ENCODE assay signal across 21 cellular contexts in the genomic region with DNA sequence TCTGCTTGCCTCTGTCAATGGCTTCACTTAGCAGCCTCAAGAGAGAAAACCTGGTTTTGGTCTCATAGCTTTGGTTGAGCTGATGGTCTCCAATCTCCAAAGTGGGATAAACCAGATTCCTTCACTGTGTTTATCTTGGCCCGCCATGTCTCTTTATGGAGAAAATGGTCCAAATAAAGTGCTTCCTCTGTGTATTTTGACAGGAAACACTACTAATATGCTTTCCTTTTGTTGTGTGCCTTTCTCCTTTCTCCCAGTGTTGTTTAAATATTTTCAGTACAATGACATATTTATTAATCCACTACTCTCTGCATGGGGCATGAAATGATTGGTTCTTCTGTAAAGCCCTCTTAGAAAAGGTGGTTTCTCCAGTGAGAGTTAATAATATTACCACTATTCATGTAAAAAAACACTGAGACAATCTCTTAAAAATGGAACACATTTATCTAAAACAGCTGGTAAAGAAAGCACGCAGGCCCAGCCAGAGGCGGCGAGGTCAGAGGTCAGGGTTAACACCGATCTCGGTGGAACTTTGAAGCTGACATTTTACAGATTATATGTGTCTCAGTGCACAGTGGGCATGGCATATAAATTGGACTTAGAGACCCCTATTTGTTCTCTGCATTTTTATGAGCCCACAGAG. TPM values are rescaled to one million over a fixed set of nuclear protein-coding genes. Genes with fewer than 3 reads are reported as not detected.
DNase-seq lines count a peak whose midpoint lies in the region; ATAC-seq, FAIRE-seq and TF ChIP-seq lines count a peak whose summit lies in the region.
"Had no signal": no experiment of that assay in that cellular context is flagged by ENCODE, and none has a peak within 500 bp of the region (broad histone marks: within the 10 kb centered on the region; RNA-seq: fewer than 3 reads in every experiment).

No MANE protein-coding gene starts in this region.

- TF ChIP-seq EP300 in HepG2 (IDR thresholded peaks at IDR 0.05; ENCODE audit: low read depth in 2 of 2, low read length in 2 of 2) (no peak), HepG2 (CRISPR knock-in tag; IDR thresholded peaks at IDR 0.05; ENCODE audit: borderline replicate concordance) (no peak), ovary (IDR thresholded peaks at IDR 0.05) (no peak)

- WGBS in HepG2 (ENCODE audit: low lambda C conversion rate) = 48% methylated on average over 6 of the region's 6 CpGs
- 79% methylated on average over 3 of the region's 6 CpGs for WGBS in right lobe of liver (ENCODE audit: insufficient coverage, low coverage, low lambda C conversion rate, missing lambda C conversion rate)
- 14 to 41% (median 24%) methylated on average over 6 of the region's 6 CpGs for WGBS in ovary, 3 donors

- BruUV-seq in HepG2 (replicated peaks; lab: Mats Ljungman, UMichigan) = no TSS peak

- peak overlapping the region; percentile 67 for H3K4me3 Mint-ChIP-seq in glutamatergic neuron (ENCODE audit: unreplicated experiment)
- H3K4me3 Mint-ChIP-seq: B cell, GM23338 had no signal

- H3K9ac ChIP-seq in HepG2 (ENCODE audit: insufficient read depth, low read depth, low read length) = no peak overlapping the region
- H3K9ac ChIP-seq in kidney (ENCODE audit: low read length in 2 of 2) = no peak overlapping the region
- H3K9ac ChIP-seq: KMS-11 had no signal

- CTCF ChIA-PET in HepG2 (lab: Yijun Ruan, JAX; ENCODE audit: low intra/inter-chr PET ratio, low total read pairs) = no interaction called here

- TF ChIP-seq POLR2A in HepG2 (IDR thresholded peaks at IDR 0.05; ENCODE audit: insufficient read depth in 1 of 2, low read depth in 2 of 2, low read length in 2 of 2) (no peak), right lobe of liver (IDR thresholded peaks at IDR 0.05) (no peak), ovary (IDR thresholded peaks at IDR 0.05) (no peak)

- peak overlapping the region; percentile 53 for H3K27ac Mint-ChIP-seq in glutamatergic neuron (ENCODE audit: unreplicated experiment)
- H3K27ac Mint-ChIP-seq: B cell, GM23338 had no signal

- H3K36me3 Mint-ChIP-seq in glutamatergic neuron (ENCODE audit: unreplicated experiment) = no peaks in the 10 kb centered on the region

- in situ Hi-C loops in HepG2 (cut with HindIII; ENCODE audit: extremely low pct_ligation_motif_present, low pct_unique_long_range_greater_than_20kb) = loop anchor here (10.0 kb wide), 2 partner anchors 632 to 912 kb away; no protein-coding TSS in a partner anchor

- DNase-seq in HepG2 (ENCODE audit: low spot score) (peak; percentile 16), right lobe of liver (no peak), glutamatergic neuron (no peak), ovary (peak; percentile 28 to 82 (median 49)), ecto neural progenitor cell (ENCODE audit: low spot score) (no peak), kidney (no peak), GM03348 (ENCODE audit: low spot score) (no peak)
- no peak for DNase-seq in activated CD4-positive, alpha-beta T cell treated with anti-CD3 and anti-CD28 coated beads, Interleukin-2, amount 50 U/mL, for 1 hour
- DNase-seq: 8988T, COR-L47, DMS 273 treated with DMSO at 0.1 percent for 48 hours, DND-41, HCEC 1CT, NCI-H774, SHP77 treated with DMSO at 0.1 percent for 48 hours had no signal

- H3K4me1 ChIP-seq in HepG2 (ENCODE audit: insufficient read depth, low read length) = peaks cover 24% of the 10 kb centered on the region
- peaks cover 0 to 2% (median 0%) of the 10 kb centered on the region in 4 donors for H3K4me1 ChIP-seq in right lobe of liver
- H3K4me1 ChIP-seq in ovary (ENCODE audit: insufficient read depth) = peaks cover 2% of the 10 kb centered on the region
- no peaks in the 10 kb centered on the region for H3K4me1 ChIP-seq in kidney (ENCODE audit: control insufficient read depth in 1 of 2, insufficient read depth in 1 of 2, low read depth in 1 of 2, low read length in 2 of 2)

- H3K27me3 ChIP-seq in HepG2 (ENCODE audit: control insufficient read depth in 1 of 2, insufficient read depth in 2 of 2, low read length in 2 of 2) = no peaks in the 10 kb centered on the region; a peak in 2 of 5 replicates
- no peaks in the 10 kb centered on the region for H3K27me3 ChIP-seq in right lobe of liver
- H3K27me3 ChIP-seq in ovary = no peaks in the 10 kb centered on the region

- H3K27ac ChIP-seq in HepG2 (ENCODE audit: extremely low read length, insufficient read depth, low read length) = no peak overlapping the region
- H3K27ac ChIP-seq in right lobe of liver = no peak overlapping the region
- H3K27ac ChIP-seq in ovary = no peak overlapping the region
- no peak overlapping the region for H3K27ac ChIP-seq in kidney (ENCODE audit: low read depth in 2 of 2, low read length in 2 of 2)
- H3K27ac ChIP-seq: KMS-11 had no signal

- H3K79me2 ChIP-seq in HepG2 (ENCODE audit: insufficient read depth, low read length) = no peaks in the 10 kb centered on the region

- TF ChIP-seq CTCF in HepG2 (CRISPR knock-in tag; IDR thresholded peaks at IDR 0.05) = no peak
- TF ChIP-seq CTCF in right lobe of liver (IDR thresholded peaks at IDR 0.05) = no peak
- TF ChIP-seq CTCF in glutamatergic neuron (IDR thresholded peaks at IDR 0.05; ENCODE audit: partially characterized antibody, unreplicated experiment) = no peak
- no peak for TF ChIP-seq CTCF in ovary (IDR thresholded peaks at IDR 0.05)
- no peak for TF ChIP-seq CTCF in kidney (IDR thresholded peaks at IDR 0.05; ENCODE audit: borderline replicate concordance, extremely low read depth, insufficient read depth)

- H2AFZ ChIP-seq in HepG2 (ENCODE audit: low read length) = no peak overlapping the region
- H2AFZ ChIP-seq: GM23338 had no signal

- H4K20me1 ChIP-seq in HepG2 (ENCODE audit: insufficient read depth, low read length) = no peaks in the 10 kb centered on the region

- H3K4me2 ChIP-seq in HepG2 (ENCODE audit: low read depth, low read length) = peak overlapping the region; percentile 39
- H3K4me2 ChIP-seq: GM23338, KMS-11 had no signal

- FAIRE-seq in HepG2 (lab: Jason Lieb, UNC) (no peak), kidney (lab: Jason Lieb, UNC) (no peak)
- FAIRE-seq: G401.6 had no signal

- peaks cover 45% of the 10 kb centered on the region for H3K4me1 Mint-ChIP-seq in glutamatergic neuron (ENCODE audit: low read depth, unreplicated experiment)

- H3K36me3 ChIP-seq in HepG2 (replicated peaks in 1 of 2; ENCODE audit: control insufficient read depth in 1 of 2, insufficient read depth in 2 of 2, low read length in 2 of 2) (no peaks in the 10 kb centered on the region), right lobe of liver (no peaks in the 10 kb centered on the region), ovary (no peaks in the 10 kb centered on the region), kidney (ENCODE audit: control insufficient read depth in 1 of 2, insufficient read depth in 2 of 2, low read length in 2 of 2) (no peaks in the 10 kb centered on the region)

- peaks cover 3% of the 10 kb centered on the region for H3K9me3 Mint-ChIP-seq in glutamatergic neuron (ENCODE audit: unreplicated experiment)
- H3K9me3 Mint-ChIP-seq: GM23338 had no signal

- H3K4me3 ChIP-seq in HepG2 (replicated peaks in 1 of 3; ENCODE audit: insufficient read depth in 1 of 3, low read depth in 2 of 3, low read length in 3 of 3) (peak overlapping the region in 1 of 3 experiments; percentile 2; a peak in 1 of 6 replicates), right lobe of liver (no peak overlapping the region), ovary (no peak overlapping the region), kidney (ENCODE audit: low read length in 2 of 2) (no peak overlapping the region)
- H3K4me3 ChIP-seq: GM23338 had no signal

- H3K9me3 ChIP-seq in HepG2 (ENCODE audit: low read length) (no peaks in the 10 kb centered on the region), right lobe of liver (no peaks in the 10 kb centered on the region), ovary (no peaks in the 10 kb centered on the region), kidney (ENCODE audit: control insufficient read depth in 1 of 2, low read length in 2 of 2) (no peaks in the 10 kb centered on the region)

- peaks cover 2% of the 10 kb centered on the region for H3K27me3 Mint-ChIP-seq in glutamatergic neuron (ENCODE audit: unreplicated experiment)

- TF ChIP-seq RAD21 in HepG2 (CRISPR knock-in tag; IDR thresholded peaks at IDR 0.05) = no peak

- intact Hi-C loops in HepG2 (cut with micrococcal nuclease; ENCODE audit: unreplicated experiment) = no loop called here
- intact Hi-C loops in right lobe of liver (cut with DNase I) = no loop called here
- intact Hi-C loops in ovary (cut with DNase I) = loop anchor here in 3 of 4 donors (10.0 kb wide), 4 partner anchors 232 to 632 kb away; a partner anchor contains a TSS
- intact Hi-C loops in kidney (cut with DNase I) = no loop called here

- ATAC-seq in HepG2 (peak; percentile 35; the same call in 1 of the 3 replicates), right lobe of liver (no peak)
- ATAC-seq: GM23338 had no signal

- POLR2A ChIA-PET in HepG2 (lab: Yijun Ruan, JAX) = no interaction called here

RNA-seq across cellular contexts. Expression of a gene that starts 24.2 kb away (rescaled TPM):
- total RNA-seq in HepG2 (2016; rRNA removed; fragmentation: Illumina TruSeq; extraction: Trizol) (not detected in 2 replicates), right lobe of liver (1 to 10 TPM; 4.5 to 10.0 (median 6.7) TPM), glutamatergic neuron (ENCODE audit: unreplicated experiment) (not detected), ovary (10 to 100 TPM in 1 of 7 donors, 1 to 10 TPM in 6; 1.2 to 35.3 (median 3.5) TPM), kidney (20.4 TPM)
- not detected in 2 replicates for total RNA-seq in HepG2 (2016; cell fraction: cytosol; rRNA removed; fragmentation: Illumina TruSeq; extraction: Trizol; ENCODE audit: low read depth)
- total RNA-seq in HepG2 (2016; cell fraction: insoluble cytoplasmic fraction; rRNA removed; fragmentation: Illumina TruSeq; extraction: Trizol) = not detected in 2 replicates
- not detected in 2 replicates for total RNA-seq in HepG2 (2016; cell fraction: membrane; rRNA removed; fragmentation: Illumina TruSeq; extraction: Trizol)
- total RNA-seq in HepG2 (2016; cell fraction: nucleus; rRNA removed; fragmentation: Illumina TruSeq; extraction: Trizol) = not detected in 2 replicates
- polyA plus RNA-seq in HepG2 (2011; rRNA removed) (not detected in 2 replicates), ovary (1 to 10 TPM; 2.3 to 5.4 TPM), kidney (ENCODE audit: insufficient read depth, low read depth, low replicate concordance) (9.4 TPM)
- polyA plus RNA-seq in HepG2 (2011; cell fraction: cytosol; rRNA removed) = not detected in 2 replicates
- not detected in 2 replicates for polyA plus RNA-seq in HepG2 (2011; cell fraction: nucleus; rRNA removed)
- polyA plus RNA-seq in HepG2 (2012) = not detected in 2 replicates
- polyA plus RNA-seq in HepG2 (2016; cell fraction: cytosol; fragmentation: Illumina TruSeq; extraction: Trizol; ENCODE audit: low read depth) = not detected in 2 replicates
- not detected in 2 replicates for polyA plus RNA-seq in HepG2 (2016; cell fraction: insoluble cytoplasmic fraction; fragmentation: Illumina TruSeq; extraction: Trizol; ENCODE audit: low read depth)
- polyA plus RNA-seq in HepG2 (2016; cell fraction: membrane; fragmentation: Illumina TruSeq; extraction: Trizol; ENCODE audit: low read depth) = not detected in 2 replicates
- polyA plus RNA-seq in HepG2 (2016; cell fraction: nucleus; fragmentation: Illumina TruSeq; extraction: Trizol; ENCODE audit: insufficient read depth, low read depth) = not detected in 2 replicates
- polyA minus RNA-seq in HepG2 (2011; rRNA and poly(A)+ RNA removed; ENCODE audit: low replicate concordance) = 0.12 TPM in 1 of 2 replicates, not detected in the other
- polyA minus RNA-seq in HepG2 (2011; cell fraction: cytosol; rRNA and poly(A)+ RNA removed) = not detected in 2 replicates
- polyA minus RNA-seq in HepG2 (2011; cell fraction: nucleus; rRNA and poly(A)+ RNA removed) = not detected in 2 replicates
- total RNA-seq: M059J, RPMI7951 had no signal

Comparison
In these comparisons a context has a peak if more than half of its experiments do, and no peak if none do; other contexts are left out.
1. DNase-seq: peak in HepG2 (single experiment) and ovary (5 of 5); none in right lobe of liver (0 of 3), glutamatergic neuron (single experiment), ecto neural progenitor cell (single experiment), kidney (single experiment), GM03348 (single experiment) and activated CD4-positive, alpha-beta T cell treated with anti-CD3 and anti-CD28 coated beads, Interleukin-2, amount 50 U/mL, for 1 hour (single experiment).
2. intact Hi-C loops: an anchor here in ovary (10.0 kb wide); none called in HepG2, right lobe of liver and kidney.